Comparison of ENCODE assay signal across 8 cellular contexts in the genomic region with DNA sequence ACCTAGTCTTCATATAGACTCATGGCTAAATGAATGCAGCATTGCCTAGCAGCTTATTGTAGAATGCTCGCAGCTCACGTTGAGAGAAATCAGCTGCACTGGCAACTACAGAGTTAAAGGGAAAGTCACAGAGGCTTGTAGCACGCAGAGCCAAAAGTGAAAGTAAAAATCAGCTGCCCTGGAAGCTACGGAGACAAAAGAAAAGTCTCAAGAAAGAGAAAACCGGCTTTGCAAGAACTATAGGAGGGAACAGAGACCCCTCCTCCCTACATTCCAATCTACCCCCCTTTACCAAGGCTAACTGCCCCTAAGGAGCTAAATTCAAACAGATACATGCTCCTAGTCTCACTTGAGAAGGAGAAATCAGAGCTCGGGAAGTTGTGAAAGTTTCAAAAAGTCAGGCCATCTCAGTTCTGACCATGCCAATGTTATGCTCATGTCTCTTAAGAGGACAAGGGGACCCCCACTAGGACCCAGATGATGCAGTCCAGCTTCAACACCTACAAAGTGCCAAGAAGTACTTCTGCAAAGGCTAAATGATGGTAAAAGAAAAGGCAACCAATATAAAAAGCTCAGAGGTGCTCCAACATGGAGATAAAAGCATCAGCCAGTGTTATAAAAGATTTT.
DNase-seq lines count a peak whose midpoint lies in the region; ATAC-seq and TF ChIP-seq lines count a peak whose summit lies in the region.

No MANE protein-coding gene starts in this region.

- H3K4me1 ChIP-seq in muscle layer of duodenum (ENCODE audit: control insufficient read depth in 1 of 2, insufficient read depth in 2 of 2, low read length in 2 of 2) (peaks cover 0 to 8% of the 10 kb centered on the region in 2 donors), stomach (peaks cover 0 to 8% (median 0%) of the 10 kb centered on the region in 4 donors)

- H3K36me3 ChIP-seq in muscle layer of duodenum (ENCODE audit: control insufficient read depth in 1 of 2, insufficient read depth in 2 of 2, low read length in 2 of 2) (no peaks in the 10 kb centered on the region), stomach (no peaks in the 10 kb centered on the region)

- TF ChIP-seq CTCF in GM10266 (IDR thresholded peaks at IDR 0.05; ENCODE audit: control insufficient read depth, insufficient read depth, low read depth, missing control alignments) (no peak), stomach (IDR thresholded peaks at IDR 0.05) (no peak)

- peak overlapping the region; percentile 94 for H3K27ac Mint-ChIP-seq in activated naive CD8-positive, alpha-beta T cell treated with anti-CD3 and anti-CD28 coated beads, Interleukin-2, amount 10 ng/mL, durations not matched to agents 7 days and 5 days

- peaks cover 2% of the 10 kb centered on the region for H3K9me3 Mint-ChIP-seq in activated naive CD8-positive, alpha-beta T cell treated with anti-CD3 and anti-CD28 coated beads, Interleukin-2, amount 10 ng/mL, durations not matched to agents 7 days and 5 days

- no peaks in the 10 kb centered on the region for H3K27me3 ChIP-seq in muscle layer of duodenum (ENCODE audit: low read depth, low read length)
- H3K27me3 ChIP-seq in stomach = no peaks in the 10 kb centered on the region

- intact Hi-C loops in stomach (cut with DNase I; ENCODE audit: low total_unique reads) = no loop called here

- no peak for TF ChIP-seq POLR2A in stomach (IDR thresholded peaks at IDR 0.05)

- peaks cover 14% of the 10 kb centered on the region for H3K4me1 Mint-ChIP-seq in activated naive CD8-positive, alpha-beta T cell treated with anti-CD3 and anti-CD28 coated beads, Interleukin-2, amount 10 ng/mL, durations not matched to agents 7 days and 5 days

- H3K27ac ChIP-seq in muscle layer of duodenum (ENCODE audit: low read length) (peak overlapping the region; percentile 84), stomach (peak overlapping the region in 2 of 5 donors; percentile 72 to 75)

- H3K4me3 Mint-ChIP-seq in activated naive CD8-positive, alpha-beta T cell treated with anti-CD3 and anti-CD28 coated beads, Interleukin-2, amount 10 ng/mL, durations not matched to agents 7 days and 5 days = peak overlapping the region; percentile 88

- POLR2A ChIA-PET in activated naive CD8-positive, alpha-beta T cell treated with anti-CD3 and anti-CD28 coated beads, Interleukin-2, amount 10 ng/mL, durations not matched to agents 7 days and 5 days (lab: Charles Lee) = no interaction called here

- ATAC-seq in HG02973 (IDR thresholded peaks at IDR 0.05; ENCODE audit: unreplicated experiment) = peak; percentile 74
- peak; percentile 73 for ATAC-seq in activated naive CD8-positive, alpha-beta T cell treated with anti-CD3 and anti-CD28 coated beads, Interleukin-2, amount 10 ng/mL, durations not matched to agents 7 days and 5 days (ENCODE audit: low read depth)
- ATAC-seq in HG03280 (IDR thresholded peaks at IDR 0.05; ENCODE audit: unreplicated experiment) = no peak

- H3K9me3 ChIP-seq in muscle layer of duodenum (ENCODE audit: control insufficient read depth in 1 of 2, low read length in 2 of 2) = no peaks in the 10 kb centered on the region
- no peaks in the 10 kb centered on the region for H3K9me3 ChIP-seq in stomach

- DNase-seq in GM10266 (ENCODE audit: extremely low spot score) (peak; percentile 16), AML-193 (lab: John Stamatoyannopoulos, UW) (no peak), stomach (no peak), HUDEP-2 (lab: John Stamatoyannopoulos, UW; ENCODE audit: unreplicated experiment in 76 of 76) (no peak)
- no peak for DNase-seq in activated naive CD8-positive, alpha-beta T cell treated with anti-CD3 and anti-CD28 coated beads, Interleukin-2, amount 10 ng/mL, durations not matched to agents 7 days and 5 days

- TF ChIP-seq EP300 in stomach (IDR thresholded peaks at IDR 0.05) = no peak

- no peaks in the 10 kb centered on the region for H3K27me3 Mint-ChIP-seq in activated naive CD8-positive, alpha-beta T cell treated with anti-CD3 and anti-CD28 coated beads, Interleukin-2, amount 10 ng/mL, durations not matched to agents 7 days and 5 days

- H3K36me3 Mint-ChIP-seq in activated naive CD8-positive, alpha-beta T cell treated with anti-CD3 and anti-CD28 coated beads, Interleukin-2, amount 10 ng/mL, durations not matched to agents 7 days and 5 days = no peaks in the 10 kb centered on the region

- H3K4me3 ChIP-seq in muscle layer of duodenum (ENCODE audit: low read depth in 1 of 2, low read length in 2 of 2) (peak overlapping the region; percentile 60 to 73), stomach (peak overlapping the region in 2 of 4 donors; percentile 33 to 43)

- WGBS in stomach, 5 donors = 0 to 9% (median 1%) methylated on average over 4 to 6 of the region's 6 CpGs; no CpG with 5 or more reads in 2 of the 5 donors
